Comparison of ENCODE assay signal across 20 cellular contexts in genomic region chr5:41403846-41404245, GRCh38.
"Had no signal": no experiment of that assay in that cellular context is flagged by ENCODE, and none has a peak within 500 bp of the region (broad histone marks: within the 10 kb centered on the region; RNA-seq: fewer than 3 reads in every experiment).

No MANE protein-coding gene starts in this region.

- H3K27ac Mint-ChIP-seq: nephron had no signal

- H3K4me3 Mint-ChIP-seq: nephron had no signal

- H3K36me3 ChIP-seq: prostate gland, stomach, thoracic aorta, transverse colon had no signal

- H3K4me1 ChIP-seq: parathyroid adenoma, prostate gland, stomach had no signal

- FAIRE-seq: endometrium, keratinocyte had no signal

- H3K27me3 ChIP-seq: stomach, transverse colon had no signal

- H3K4me1 Mint-ChIP-seq: nephron had no signal

- H3K9me3 ChIP-seq: prostate gland, thoracic aorta had no signal

- ATAC-seq: esophagus mucosa, sciatic nerve had no signal

- H3K27ac ChIP-seq: parathyroid adenoma, prostate gland, skin epidermis, stomach, thoracic aorta, transverse colon had no signal

- DNase-seq: effector memory CD4-positive, alpha-beta T cell; left ventricle myocardium superior; mesenchymal stem cell; midbrain; stimulated activated CD4-positive, alpha-beta T cell treated with anti-CD3 and anti-CD28 coated beads, Interleukin-2, amount 100 ng/mL, for 24 hours; stimulated activated CD4-positive, alpha-beta T cell treated with anti-CD3 and anti-CD28 coated beads, Interleukin-4, amount 100 ng/mL, for 4 hours; stimulated activated naive CD4-positive, alpha-beta T cell; stomach; substantia nigra; transverse colon had no signal

- H3K4me3 ChIP-seq: lung, prostate gland, skin epidermis, stomach, thoracic aorta, transverse colon had no signal
